Comparison of ENCODE assay signal across 22 cellular contexts in the genomic region with DNA sequence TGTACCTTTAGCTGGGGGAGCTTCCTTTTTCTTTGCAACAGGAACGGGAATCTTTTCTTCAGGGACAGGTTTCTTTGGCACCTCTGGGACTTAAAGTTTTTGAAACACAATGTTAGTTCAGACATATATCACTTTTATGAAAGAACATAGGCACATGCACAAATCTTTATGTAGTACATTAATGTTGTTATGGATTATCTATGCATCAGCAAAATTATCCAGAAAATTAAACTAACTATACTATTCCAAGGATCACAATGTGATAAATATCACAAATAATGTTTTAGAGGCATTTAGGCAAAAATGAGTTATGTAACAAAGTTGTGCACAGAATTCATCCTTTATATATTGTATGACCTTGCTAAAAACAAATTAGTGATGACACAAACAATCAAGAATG.
DNase-seq lines count a peak whose midpoint lies in the region; ATAC-seq, FAIRE-seq and TF ChIP-seq lines count a peak whose summit lies in the region.
"Had no signal": no experiment of that assay in that cellular context is flagged by ENCODE, and none has a peak within 500 bp of the region (broad histone marks: within the 10 kb centered on the region; RNA-seq: fewer than 3 reads in every experiment).

No MANE protein-coding gene starts in this region.

- no peaks in the 10 kb centered on the region for H3K4me1 ChIP-seq in cardiac muscle cell (ENCODE audit: low read depth)
- peaks cover 0 to 8% (median 0%) of the 10 kb centered on the region in 12 donors for H3K4me1 ChIP-seq in heart left ventricle
- no peaks in the 10 kb centered on the region for H3K4me1 ChIP-seq in K562 (replicated peaks in 1 of 2; ENCODE audit: control insufficient read depth in 2 of 2, insufficient read depth in 2 of 2, low read length in 2 of 2)
- H3K4me1 ChIP-seq: Caco-2 had no signal

- 64 to 81% (median 70%) methylated on average over 1 of the region's 1 CpG for WGBS in heart left ventricle, 4 donors
- 0% methylated on average over 1 of the region's 1 CpG for WGBS in K562 (ENCODE audit: insufficient coverage, low coverage, missing lambda C conversion rate)

- no peak overlapping the region for H3K9ac ChIP-seq in K562 (ENCODE audit: insufficient read depth in 1 of 2, low read depth in 2 of 2, low read length in 2 of 2)
- H3K9ac ChIP-seq: BLaER1 treated with 17β-estradiol and CSF1 and Interleukin-3, amounts not matched to agents 10 nM and 100 nM had no signal

- POLR2A ChIA-PET in K562 (lab: Yijun Ruan, JAX): no interaction called here

- BruUV-seq in K562 (replicated peaks; lab: Mats Ljungman, UMichigan): no TSS peak

- CTCF ChIA-PET in K562 (lab: Yijun Ruan, JAX; ENCODE audit: low intra/inter-chr PET ratio): no interaction called here

- TF ChIP-seq RAD21 in K562 (CRISPR knock-in tag; conservative IDR thresholded peaks at IDR 0.05 in 1 of 2, IDR thresholded peaks at IDR 0.05 in 1 of 2): no peak

- in situ Hi-C loops in K562 (cut with MboI): no loop called here

- H3K4me2 ChIP-seq in K562 (ENCODE audit: insufficient read depth, low read length): no peak overlapping the region
- H3K4me2 ChIP-seq: BLaER1 treated with 17β-estradiol and CSF1 and Interleukin-3, amounts not matched to agents 10 nM and 100 nM had no signal

- no peaks in the 10 kb centered on the region for H3K79me2 ChIP-seq in K562 (ENCODE audit: control insufficient read depth, insufficient read depth, low read length)

- ATAC-seq in heart left ventricle (no peak), K562 (no peak), GM18868 (IDR thresholded peaks at IDR 0.05; ENCODE audit: unreplicated experiment) (no peak)
- ATAC-seq: CD8-positive, alpha-beta T cell; GM12878 had no signal

- peaks cover 97% of the 10 kb centered on the region for H3K36me3 ChIP-seq in cardiac muscle cell
- peaks cover 0 to 98% (median 82%) of the 10 kb centered on the region in 9 donors for H3K36me3 ChIP-seq in heart left ventricle
- no peaks in the 10 kb centered on the region for H3K36me3 ChIP-seq in K562 (ENCODE audit: control insufficient read depth, insufficient read depth, low read length)
- H3K36me3 ChIP-seq: BLaER1 treated with 17β-estradiol and CSF1 and Interleukin-3, amounts not matched to agents 10 nM and 100 nM had no signal

- H4K20me1 ChIP-seq in K562 (replicated peaks; ENCODE audit: control insufficient read depth, insufficient read depth, low read length): no peaks in the 10 kb centered on the region
- H4K20me1 ChIP-seq: BLaER1 treated with 17β-estradiol and CSF1 and Interleukin-3, amounts not matched to agents 10 nM and 100 nM had no signal

- H3K27me3 ChIP-seq in cardiac muscle cell (no peaks in the 10 kb centered on the region), heart left ventricle (no peaks in the 10 kb centered on the region), K562 (ENCODE audit: control insufficient read depth in 2 of 2, insufficient read depth in 2 of 2, low read length in 2 of 2) (peaks cover 0 to 2% of the 10 kb centered on the region in 2 experiments; a peak in 1 of 5 replicates)
- H3K27me3 ChIP-seq: BLaER1 treated with 17β-estradiol and CSF1 and Interleukin-3, amounts not matched to agents 10 nM and 100 nM had no signal

- TF ChIP-seq POLR2A in heart left ventricle (IDR thresholded peaks at IDR 0.05): no peak
- TF ChIP-seq POLR2A in K562 (conservative IDR thresholded peaks at IDR 0.05): no peak

- no peak for TF ChIP-seq EP300 in K562 (IDR thresholded peaks at IDR 0.05; ENCODE audit: low read length)

- H3K27ac ChIP-seq in cardiac muscle cell (peak overlapping the region; percentile 44), heart left ventricle (peak overlapping the region in 1 of 12 donors; percentile 10), K562 (ENCODE audit: extremely low read depth, low read depth, low read length) (no peak overlapping the region)
- H3K27ac ChIP-seq: BLaER1 treated with 17β-estradiol and CSF1 and Interleukin-3, amounts not matched to agents 10 nM and 100 nM; C4-2B had no signal

- H3K9me3 ChIP-seq in cardiac muscle cell (ENCODE audit: low read depth) (no peaks in the 10 kb centered on the region), heart left ventricle (no peaks in the 10 kb centered on the region), K562 (replicated peaks; ENCODE audit: control insufficient read depth, insufficient read depth, low read depth, low read length) (no peaks in the 10 kb centered on the region)
- H3K9me3 ChIP-seq: BLaER1 treated with 17β-estradiol and CSF1 and Interleukin-3, amounts not matched to agents 10 nM and 100 nM; Caco-2 had no signal

- no peak for FAIRE-seq in K562 (lab: Jason Lieb, UNC)
- FAIRE-seq: A204.1, D721Med, G401.6, GM12878, GM12892, GM18507, GM19239 had no signal

- no peak overlapping the region for H3K4me3 ChIP-seq in cardiac muscle cell
- H3K4me3 ChIP-seq in heart left ventricle: no peak overlapping the region
- H3K4me3 ChIP-seq in K562: no peak overlapping the region
- H3K4me3 ChIP-seq: BLaER1 treated with 17β-estradiol and CSF1 and Interleukin-3, amounts not matched to agents 10 nM and 100 nM; GM12878 had no signal

- intact Hi-C loops in heart left ventricle (cut with DNase I) (no loop called here), K562 (cut with micrococcal nuclease) (loop anchor here (10.0 kb wide), 1 partner anchor 385 kb away; no protein-coding TSS in a partner anchor)

- H3K9me1 ChIP-seq in K562 (ENCODE audit: control insufficient read depth, insufficient read depth, low read length): no peaks in the 10 kb centered on the region

- no peak for TF ChIP-seq CTCF in cardiac muscle cell (IDR thresholded peaks at IDR 0.05; ENCODE audit: low read depth, low read length)
- TF ChIP-seq CTCF in heart left ventricle (IDR thresholded peaks at IDR 0.05): no peak
- no peak for TF ChIP-seq CTCF in K562 (IDR thresholded peaks at IDR 0.05 in 2 of 3, conservative IDR thresholded peaks at IDR 0.05 in 1 of 3; ENCODE audit: insufficient read depth in 2 of 3, low read depth in 1 of 3, low read length in 3 of 3)
- no peak for TF ChIP-seq CTCF in GM10266 (IDR thresholded peaks at IDR 0.05; ENCODE audit: control insufficient read depth, insufficient read depth, low read depth, missing control alignments)

- H2AFZ ChIP-seq in K562 (ENCODE audit: low read depth, low read length): no peak overlapping the region

- DNase-seq in cardiac muscle cell (ENCODE audit: low read depth in 1 of 2, low spot score in 1 of 2) (no peak), heart left ventricle (no peak), K562 (ENCODE audit: extremely low read depth in 1 of 4, low spot score in 3 of 4) (no peak), GM10266 (ENCODE audit: extremely low spot score) (no peak)
- DNase-seq: 8988T; AML-193; Caco-2; Calu3; CD4-positive, alpha-beta T cell; CD8-positive, alpha-beta T cell; DMS79 treated with DMSO at 0.1 percent for 48 hours; GF-D8 had no signal

TF ChIP-seq in K562, 482 proteins besides CTCF, POLR2A, EP300 and RAD21:
- no peak for TF ChIP-seq LEF1 (IDR thresholded peaks at IDR 0.05)
- TF ChIP-seq ZNF316 (IDR thresholded peaks at IDR 0.05): peak; percentile 52; the same call in 1 of the 2 replicates
